26 cellular contexts compared by ENCODE assay signal in genomic region chr16:20862162-20862960, GRCh38.
"Had no signal": no experiment of that assay in that cellular context is flagged by ENCODE, and none has a peak within 500 bp of the region (broad histone marks: within the 10 kb centered on the region; RNA-seq: fewer than 3 reads in every experiment).

No MANE protein-coding gene starts in this region.

- ATAC-seq: activated naive CD4-positive, alpha-beta T cell treated with anti-CD3 and anti-CD28 coated beads, Interleukin-2, amount 50 U/mL, for 72 hours; activated T-cell treated with anti-CD3 and anti-CD28 coated beads, Interleukin-2, amount 50 U/mL, for 72 hours; esophagus mucosa; foreskin keratinocyte; heart left ventricle; left colon; naive thymus-derived CD8-positive, alpha-beta T cell; sciatic nerve; stimulated activated memory B cell treated with anti-CD40 and anti-IgM and Interleukin-4, amounts not matched to agents 10 μg/mL and 1 μg/mL and 100 μg/mL, for 72 hours had no signal

- H3K9me3 ChIP-seq: heart left ventricle, stomach, suprapubic skin, tibial nerve had no signal

- DNase-seq: activated CD4-positive, alpha-beta T cell treated with anti-CD3 and anti-CD28 coated beads for 1 hour; activated CD4-positive, alpha-beta T cell treated with anti-CD3 and anti-CD28 coated beads, Interleukin-2, amount 50 U/mL, for 4 hours; activated naive CD4-positive, alpha-beta T cell; activated T-cell treated with anti-CD3 and anti-CD28 coated beads for 4 hours; activated T-cell treated with anti-CD3 and anti-CD28 coated beads, Interleukin-2, amount 50 U/mL, for 72 hours; cortex of kidney; foreskin keratinocyte; hypothalamus; immature natural killer cell; kidney; left colon; midbrain; naive thymus-derived CD8-positive, alpha-beta T cell; stimulated activated CD4-positive, alpha-beta T cell treated with anti-CD3 and anti-CD28 coated beads, Interleukin-12 subunit alpha, Interleukin-12 subunit beta, amount 100 ng/mL, for 4 hours; stimulated activated CD4-positive, alpha-beta T cell treated with anti-CD3 and anti-CD28 coated beads, Interleukin-4, amount 100 ng/mL, for 1 hour; stomach had no signal

- H3K27ac Mint-ChIP-seq: activated T-cell treated with anti-CD3 and anti-CD28 coated beads, Interleukin-2, amount 50 U/mL, for 72 hours; stimulated activated memory B cell treated with anti-CD40 and anti-IgM and Interleukin-4, amounts not matched to agents 10 μg/mL and 1 μg/mL and 100 μg/mL, for 72 hours had no signal

- H3K4me3 Mint-ChIP-seq: activated T-cell treated with anti-CD3 and anti-CD28 coated beads, Interleukin-2, amount 50 U/mL, for 72 hours; immature natural killer cell; naive thymus-derived CD8-positive, alpha-beta T cell; stimulated activated memory B cell treated with anti-CD40 and anti-IgM and Interleukin-4, amounts not matched to agents 10 μg/mL and 1 μg/mL and 100 μg/mL, for 72 hours had no signal

- H3K4me3 ChIP-seq: cardiac muscle cell, heart left ventricle, skin epidermis, stomach, suprapubic skin, tibial nerve had no signal

- H3K9me3 Mint-ChIP-seq: activated naive CD4-positive, alpha-beta T cell treated with anti-CD3 and anti-CD28 coated beads, Interleukin-2, amount 50 U/mL, for 72 hours; activated T-cell treated with anti-CD3 and anti-CD28 coated beads, Interleukin-2, amount 50 U/mL, for 72 hours; immature natural killer cell; naive thymus-derived CD8-positive, alpha-beta T cell; stimulated activated memory B cell treated with anti-CD40 and anti-IgM and Interleukin-4, amounts not matched to agents 10 μg/mL and 1 μg/mL and 100 μg/mL, for 72 hours had no signal

- H3K36me3 ChIP-seq: cardiac muscle cell had no signal

- H3K27me3 ChIP-seq: cardiac muscle cell, foreskin keratinocyte, heart left ventricle, stomach, suprapubic skin, tibial nerve had no signal

- H3K27ac ChIP-seq: cardiac muscle cell, foreskin keratinocyte, stomach, suprapubic skin, VCaP had no signal

- H3K27me3 Mint-ChIP-seq: naive thymus-derived CD8-positive, alpha-beta T cell; stimulated activated memory B cell treated with anti-CD40 and anti-IgM and Interleukin-4, amounts not matched to agents 10 μg/mL and 1 μg/mL and 100 μg/mL, for 72 hours had no signal
